Comparison of ENCODE assay signal across 9 cellular contexts in the genomic region with DNA sequence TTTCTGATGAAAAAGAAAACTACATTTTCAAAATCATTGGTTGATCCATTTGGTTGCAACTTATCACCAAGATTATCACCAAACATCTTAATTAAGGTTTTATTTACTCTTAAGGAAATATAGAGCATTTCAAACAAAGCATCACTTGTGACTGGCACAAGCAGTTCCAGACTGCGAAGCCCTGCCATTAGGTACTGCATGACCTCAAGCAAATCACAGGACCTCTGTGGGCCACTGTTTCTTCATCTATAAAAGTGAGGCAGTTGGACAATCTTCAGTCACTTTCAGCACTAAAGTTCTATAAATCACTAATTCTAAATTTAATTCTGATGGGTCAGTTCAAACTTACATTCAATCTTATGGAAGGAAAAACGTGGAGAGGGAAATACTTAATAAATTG. TPM values are rescaled to one million over a fixed set of nuclear protein-coding genes. Genes with fewer than 3 reads are reported as not detected.
DNase-seq lines count a peak whose midpoint lies in the region; ATAC-seq and TF ChIP-seq lines count a peak whose summit lies in the region.
"Had no signal": no experiment of that assay in that cellular context is flagged by ENCODE, and none has a peak within 500 bp of the region (broad histone marks: within the 10 kb centered on the region; RNA-seq: fewer than 3 reads in every experiment).

No MANE protein-coding gene starts in this region.

- peak; percentile 51 for DNase-seq in activated naive CD4-positive, alpha-beta T cell treated with anti-CD3 and anti-CD28 coated beads for 36 hours
- no peak for DNase-seq in activated naive CD4-positive, alpha-beta T cell (lab: John Stamatoyannopoulos, UW)
- DNase-seq in left lobe of liver (ENCODE audit: low spot score), result no peak
- no peak for DNase-seq in upper lobe of right lung
- DNase-seq: KG1 had no signal

- no peaks in the 10 kb centered on the region for H3K36me3 ChIP-seq in upper lobe of right lung

- peaks cover 20% of the 10 kb centered on the region for H3K36me3 Mint-ChIP-seq in activated naive CD4-positive, alpha-beta T cell treated with anti-CD3 and anti-CD28 coated beads for 36 hours (ENCODE audit: low read depth)

- intact Hi-C loops in activated naive CD4-positive, alpha-beta T cell treated with anti-CD3 and anti-CD28 coated beads for 36 hours (cut with micrococcal nuclease), result loop anchor here (1.0 to 10.0 kb wide), 3 partner anchors 9 to 1982 kb away; partner anchors contain the start of genes NAA16, NHLRC3 and PROSER1
- intact Hi-C loops in upper lobe of right lung (cut with DNase I), result no loop called here

- TF ChIP-seq CTCF in VCaP (conservative IDR thresholded peaks at IDR 0.05) (no peak), upper lobe of right lung (IDR thresholded peaks at IDR 0.05) (no peak)

- CTCF ChIA-PET in activated naive CD4-positive, alpha-beta T cell treated with anti-CD3 and anti-CD28 coated beads for 36 hours (lab: Charles Lee), result interaction anchor here (0.9 to 1.6 kb wide), 4 partner anchors 8 to 241 kb away, joined by 3 to 4 read pairs (median 4); no protein-coding TSS in a partner anchor

- peaks cover 20% of the 10 kb centered on the region for H3K4me1 ChIP-seq in upper lobe of right lung

- H3K4me3 ChIP-seq in upper lobe of right lung, result peak overlapping the region; percentile 47

- peaks cover 42% of the 10 kb centered on the region for H3K4me1 Mint-ChIP-seq in activated naive CD4-positive, alpha-beta T cell treated with anti-CD3 and anti-CD28 coated beads for 36 hours (ENCODE audit: low read depth)

- H3K9me3 ChIP-seq in upper lobe of right lung, result no peaks in the 10 kb centered on the region

- peak overlapping the region; percentile 72 for H3K27ac ChIP-seq in VCaP
- peak overlapping the region; percentile 86 for H3K27ac ChIP-seq in upper lobe of right lung

- ATAC-seq in left lobe of liver, result peak; percentile 35
- ATAC-seq in upper lobe of right lung, result peak; percentile 78
- no peak for ATAC-seq in GM19023 (IDR thresholded peaks at IDR 0.05; ENCODE audit: unreplicated experiment)
- no peak for ATAC-seq in GM18907 (IDR thresholded peaks at IDR 0.05; ENCODE audit: unreplicated experiment)
- ATAC-seq in HG02759 (IDR thresholded peaks at IDR 0.05; ENCODE audit: unreplicated experiment), result no peak

- no peaks in the 10 kb centered on the region for H3K27me3 Mint-ChIP-seq in activated naive CD4-positive, alpha-beta T cell treated with anti-CD3 and anti-CD28 coated beads for 36 hours (ENCODE audit: low read depth)

- H3K27me3 ChIP-seq in upper lobe of right lung, result no peaks in the 10 kb centered on the region

- peak overlapping the region; percentile 99 for H3K27ac Mint-ChIP-seq in activated naive CD4-positive, alpha-beta T cell treated with anti-CD3 and anti-CD28 coated beads for 36 hours

- H3K9me3 Mint-ChIP-seq in activated naive CD4-positive, alpha-beta T cell treated with anti-CD3 and anti-CD28 coated beads for 36 hours, result no peaks in the 10 kb centered on the region

- H3K4me3 Mint-ChIP-seq in activated naive CD4-positive, alpha-beta T cell treated with anti-CD3 and anti-CD28 coated beads for 36 hours, result peak overlapping the region; percentile 81

RNA-seq across cellular contexts. Expression of gene ELF1, which starts 2.0 kb away (rescaled TPM):
- total RNA-seq in activated naive CD4-positive, alpha-beta T cell treated with anti-CD3 and anti-CD28 coated beads for 36 hours, result 10 to 100 TPM; 61.7 to 62.3 TPM
- total RNA-seq in left lobe of liver (22.2 TPM), upper lobe of right lung (81.5 TPM)

RNA-seq across cellular contexts. Expression of gene WBP4, which starts 44.2 kb away (rescaled TPM):
- 1 to 10 TPM; 8.1 to 8.2 TPM for total RNA-seq in activated naive CD4-positive, alpha-beta T cell treated with anti-CD3 and anti-CD28 coated beads for 36 hours
- 3.9 TPM for total RNA-seq in left lobe of liver
- total RNA-seq in upper lobe of right lung, result 11.0 TPM

Comparison
In these comparisons a context has a peak if more than half of its experiments do, and no peak if none do; other contexts are left out.
1. ATAC-seq: peak in left lobe of liver (single experiment) and upper lobe of right lung (single experiment); none in GM19023 (single experiment), GM18907 (single experiment) and HG02759 (single experiment).